In the genomic region with DNA sequence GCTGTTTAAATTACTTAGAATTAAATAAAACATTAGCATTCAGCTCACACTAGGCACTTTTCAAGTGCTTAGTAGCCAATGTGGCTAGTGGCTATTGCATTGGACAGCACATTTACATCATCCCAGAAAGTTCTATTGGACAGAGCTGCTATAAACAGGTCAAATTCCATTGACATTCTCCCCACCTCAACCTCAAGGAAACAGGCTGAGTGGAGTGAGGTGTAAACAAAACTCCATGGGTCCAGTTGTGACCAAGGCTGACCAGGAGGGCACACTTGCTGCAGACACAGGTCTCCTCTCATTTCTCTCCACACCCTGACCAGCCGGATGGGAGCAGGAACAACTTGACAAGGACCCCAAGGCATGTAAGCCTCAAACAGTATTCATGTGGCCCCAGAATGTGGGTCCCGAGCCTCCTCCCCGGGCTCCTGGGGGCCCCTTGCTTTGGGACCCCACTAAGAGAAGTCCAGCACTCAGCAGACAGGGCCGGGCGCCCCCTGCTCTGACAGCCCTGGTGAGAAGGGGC, we compare ENCODE assay signal across 9 cellular contexts. TPM values are rescaled to one million over a fixed set of nuclear protein-coding genes. Genes with fewer than 3 reads are reported as not detected.
DNase-seq lines count a peak whose midpoint lies in the region; ATAC-seq and TF ChIP-seq lines count a peak whose summit lies in the region.
"Had no signal": no experiment of that assay in that cellular context is flagged by ENCODE, and none has a peak within 500 bp of the region (broad histone marks: within the 10 kb centered on the region; RNA-seq: fewer than 3 reads in every experiment).

No MANE protein-coding gene starts in this region.

- WGBS in GM23248 (ENCODE audit: low coverage in 1 of 2, low lambda C conversion rate in 2 of 2, missing lambda C conversion rate in 2 of 2), 2 experiments, result 0 to 3% methylated on average over 2 to 5 of the region's 5 CpGs
- WGBS in heart right ventricle, 2 donors, result 0 to 2% methylated on average over 5 of the region's 5 CpGs
- WGBS in sigmoid colon, 2 donors, result 1 to 3% methylated on average over 5 of the region's 5 CpGs

- H3K27ac ChIP-seq in GM23248, result no peak overlapping the region
- H3K27ac ChIP-seq in heart right ventricle, result peak overlapping the region in 5 of 10 donors; percentile 32 to 71 (median 41)
- H3K27ac ChIP-seq in sigmoid colon, result peak overlapping the region in 1 of 4 donors; percentile 16

- H3K4me3 Mint-ChIP-seq in T-cell, result peak overlapping the region; percentile 71 to 80 (median 71)

- ATAC-seq in T-cell (replicated peaks in 1 of 4), result no peak
- peak in 4 of 8 donors; percentile 6 to 24 (median 12) for ATAC-seq in heart right ventricle
- no peak for ATAC-seq in HG03565 (IDR thresholded peaks at IDR 0.05; ENCODE audit: unreplicated experiment)

- H3K9me3 Mint-ChIP-seq in T-cell, result no peaks in the 10 kb centered on the region

- H3K36me3 ChIP-seq in GM23248 (ENCODE audit: low read depth) (no peaks in the 10 kb centered on the region), heart right ventricle (no peaks in the 10 kb centered on the region), sigmoid colon (no peaks in the 10 kb centered on the region)

- CTCF ChIA-PET in T-cell (lab: Charles Lee), result no interaction called here

- no peaks in the 10 kb centered on the region for H3F3A ChIP-seq in GM23248 (ENCODE audit: insufficient read depth)

- TF ChIP-seq CTCF in heart right ventricle (IDR thresholded peaks at IDR 0.05) (no peak), sigmoid colon (IDR thresholded peaks at IDR 0.05) (no peak)

- intact Hi-C loops in heart right ventricle (cut with DNase I) (loop anchor here in 1 of 10 donors (1.0 kb wide), 1 partner anchor 25 kb away; no protein-coding TSS in a partner anchor), sigmoid colon (cut with DNase I) (no loop called here)

- no peaks in the 10 kb centered on the region for H3K9me2 ChIP-seq in GM23248 (ENCODE audit: insufficient read depth)

- H3K27me3 Mint-ChIP-seq in T-cell, result peaks cover 18 to 36% of the 10 kb centered on the region in 2 donors

- POLR2A ChIA-PET in T-cell (lab: Charles Lee), result no interaction called here

- H2AFZ ChIP-seq in GM23248, result peak overlapping the region; percentile 63

- peaks cover 6 to 15% (median 9%) of the 10 kb centered on the region in 3 donors for H3K4me1 Mint-ChIP-seq in T-cell

- no peaks in the 10 kb centered on the region for H4K20me1 ChIP-seq in GM23248 (ENCODE audit: insufficient read depth)

- H3K36me3 Mint-ChIP-seq in T-cell, result no peaks in the 10 kb centered on the region

- H3K4me1 ChIP-seq in GM23248 (ENCODE audit: insufficient read depth), result no peaks in the 10 kb centered on the region
- H3K4me1 ChIP-seq in heart right ventricle, result peaks cover 0 to 13% (median 7%) of the 10 kb centered on the region in 9 donors
- peaks cover 0 to 16% (median 9%) of the 10 kb centered on the region in 4 donors for H3K4me1 ChIP-seq in sigmoid colon

- no peaks in the 10 kb centered on the region for H3K79me2 ChIP-seq in GM23248 (ENCODE audit: insufficient read depth)

- 0 out of 2 replicates have a peak overlapping the region, but pooled peaks have one; percentile 10 for H3K9ac ChIP-seq in GM23248

- in situ Hi-C loops in GM23248 (cut with MboI), result no loop called here

- no peak for TF ChIP-seq POLR2A in sigmoid colon (IDR thresholded peaks at IDR 0.05)

- H3K4me3 ChIP-seq in GM23248 (peak overlapping the region; percentile 45), heart right ventricle (peak overlapping the region; percentile 48 to 97 (median 75)), sigmoid colon (peak overlapping the region; percentile 52 to 75 (median 66))

- DNase-seq in GM23248 (no peak), T-cell (no peak), heart right ventricle (no peak), sigmoid colon (no peak), NCI-H1694 (lab: John Stamatoyannopoulos, UW) (no peak), H4 (ENCODE audit: low spot score) (no peak)
- no peak for DNase-seq in stimulated activated CD4-positive, alpha-beta T cell treated with anti-CD3 and anti-CD28 coated beads, Interleukin-1b, Interleukin-23, amount 100 ng/mL, for 48 hours

- H3K27ac Mint-ChIP-seq in T-cell, result peak overlapping the region in 1 of 2 donors; percentile 74

- H3K27me3 ChIP-seq in GM23248 (replicated peaks; ENCODE audit: insufficient read depth) (peaks cover 33% of the 10 kb centered on the region), heart right ventricle (peaks cover 4 to 30% (median 22%) of the 10 kb centered on the region in 7 donors), sigmoid colon (peaks cover 0 to 40% (median 14%) of the 10 kb centered on the region in 3 donors)

- H3K4me2 ChIP-seq in GM23248 (ENCODE audit: unreplicated experiment), result peak overlapping the region; percentile 60

- no peak for TF ChIP-seq EP300 in sigmoid colon (IDR thresholded peaks at IDR 0.05)

- H3K9me3 ChIP-seq in GM23248 (ENCODE audit: low read depth), result no peaks in the 10 kb centered on the region
- no peaks in the 10 kb centered on the region for H3K9me3 ChIP-seq in heart right ventricle
- H3K9me3 ChIP-seq in sigmoid colon, result no peaks in the 10 kb centered on the region

RNA-seq across cellular contexts. Expression of gene C17orf113, which starts 0.5 kb away (rescaled TPM):
- total RNA-seq in GM23248 (2014; rRNA removed; shearing (Covaris generic)), result 0.13 TPM in 1 of 2 replicates, not detected in the other
- polyA plus RNA-seq in GM23248 (2016; fragmentation: Nextera tagmentation; extraction: Ambion mirVana), result not detected in 2 replicates
- total RNA-seq in T-cell, result 1 to 10 TPM in 1 of 5 donors, under 1 TPM in 4; 0.35 to 1.1 (median 0.89) TPM
- total RNA-seq in heart right ventricle, result 1 to 10 TPM in 3 of 10 donors, under 1 TPM in 7; 0.46 to 1.2 (median 0.88) TPM
- polyA plus RNA-seq in heart right ventricle, result 1 to 10 TPM in 1 of 2 donors, under 1 TPM in 1; 0.26 to 1.2 TPM
- total RNA-seq in sigmoid colon, result under 1 TPM; 0.27 to 0.71 (median 0.39) TPM
- polyA plus RNA-seq in sigmoid colon, result under 1 TPM; 0.23 to 0.66 (median 0.60) TPM
- 0.19 and 0.62 TPM in 2 replicates for total RNA-seq in H4 (2014; rRNA removed; shearing (Covaris generic))

RNA-seq across cellular contexts. Expression of gene NKIRAS2, which starts 30.0 kb away (rescaled TPM):
- total RNA-seq in GM23248 (2014; rRNA removed; shearing (Covaris generic)), result 70.8 and 71.2 TPM in 2 replicates
- 66.5 and 67.5 TPM in 2 replicates for polyA plus RNA-seq in GM23248 (2016; fragmentation: Nextera tagmentation; extraction: Ambion mirVana)
- 10 to 100 TPM; 11.0 to 19.6 (median 18.4) TPM for total RNA-seq in T-cell
- total RNA-seq in heart right ventricle, result 10 to 100 TPM; 50.1 to 64.1 (median 57.2) TPM
- 10 to 100 TPM; 51.4 to 61.2 TPM for polyA plus RNA-seq in heart right ventricle
- 10 to 100 TPM; 28.5 to 35.4 (median 30.8) TPM for total RNA-seq in sigmoid colon
- 10 to 100 TPM; 32.6 to 34.8 (median 34.2) TPM for polyA plus RNA-seq in sigmoid colon
- 23.9 and 36.9 TPM in 2 replicates for total RNA-seq in H4 (2014; rRNA removed; shearing (Covaris generic))

RNA-seq across cellular contexts. Expression of gene DNAJC7, which starts 32.7 kb away (rescaled TPM):
- 61.6 and 71.3 TPM in 2 replicates for total RNA-seq in GM23248 (2014; rRNA removed; shearing (Covaris generic))
- polyA plus RNA-seq in GM23248 (2016; fragmentation: Nextera tagmentation; extraction: Ambion mirVana) (69.3 and 73.5 TPM in 2 replicates), heart right ventricle (100 to 1,000 TPM in 1 of 2 donors, 10 to 100 TPM in 1; 93.7 to 121 TPM), sigmoid colon (10 to 100 TPM; 90.1 to 91.6 (median 90.1) TPM)
- total RNA-seq in T-cell (100 to 1,000 TPM; 107 to 129 (median 112) TPM), heart right ventricle (10 to 100 TPM; 68.8 to 90.0 (median 80.5) TPM), sigmoid colon (10 to 100 TPM; 46.7 to 57.1 (median 49.6) TPM)
- 86.7 and 109 TPM in 2 replicates for total RNA-seq in H4 (2014; rRNA removed; shearing (Covaris generic))

RNA-seq across cellular contexts. Expression of gene ZNF385C, which starts 48.4 kb away (rescaled TPM):
- total RNA-seq in GM23248 (2014; rRNA removed; shearing (Covaris generic)), result not detected in 2 replicates
- polyA plus RNA-seq in GM23248 (2016; fragmentation: Nextera tagmentation; extraction: Ambion mirVana) (not detected in 2 replicates), heart right ventricle (under 1 TPM; 0.09 to 0.29 TPM), sigmoid colon (under 1 TPM in 2 of 3 donors, not detected in 1; 0.42 to 0.60 TPM)
- total RNA-seq in T-cell (1 to 10 TPM in 1 of 5 donors, under 1 TPM in 4; 0.16 to 1.0 (median 0.46) TPM), heart right ventricle (under 1 TPM in 9 of 10 donors, not detected in 1; 0.16 to 0.56 (median 0.24) TPM), sigmoid colon (under 1 TPM in 1 of 4 donors, not detected in 3; 0.33 TPM)
- 0.04 TPM in 1 of 2 replicates, not detected in the other for total RNA-seq in H4 (2014; rRNA removed; shearing (Covaris generic))
- total RNA-seq: LHCN-M2 had no signal
